ENCODE assay signal across 8 cellular contexts in genomic region chr14:24430682-24431568, GRCh38. TPM values are rescaled to one million over a fixed set of nuclear protein-coding genes. Genes with fewer than 3 reads are reported as not detected.
A peak's percentile ranks its signal among the peaks of the same experiment; 100 is the strongest.
DNase-seq lines count a peak whose midpoint lies in the region; ATAC-seq and TF ChIP-seq lines count a peak whose summit lies in the region.

No MANE protein-coding gene starts in this region.

- H3K27me3 ChIP-seq in mononuclear cell (ENCODE audit: insufficient read depth, low read length) (no peaks in the 10 kb centered on the region), stomach smooth muscle (ENCODE audit: control insufficient read depth in 1 of 2, insufficient read depth in 2 of 2, low read length in 2 of 2) (no peaks in the 10 kb centered on the region)

- H3K4me1 ChIP-seq in mononuclear cell (ENCODE audit: insufficient read depth, low read length) (peaks cover 48% of the 10 kb centered on the region), stomach smooth muscle (ENCODE audit: control insufficient read depth, insufficient read depth, low read length) (peaks cover 39% of the 10 kb centered on the region)

- TF ChIP-seq CTCF in GM10248 (IDR thresholded peaks at IDR 0.05; ENCODE audit: control extremely low read depth, extremely low read depth, low read depth, missing control alignments): no peak

- peak overlapping the region; percentile 82 for H3K4me3 Mint-ChIP-seq in dendritic cell treated with granulocyte-macrophage colony-stimulating factor and Interleukin-4, amounts not matched to agents 40 ng/mL and 50 ng/mL, for 4 days

- peaks cover 7% of the 10 kb centered on the region for H3K27me3 Mint-ChIP-seq in dendritic cell treated with granulocyte-macrophage colony-stimulating factor and Interleukin-4, amounts not matched to agents 40 ng/mL and 50 ng/mL, for 4 days

- H3K9me3 ChIP-seq in mononuclear cell (ENCODE audit: low read depth, low read length): no peaks in the 10 kb centered on the region
- H3K9me3 ChIP-seq in stomach smooth muscle (ENCODE audit: control insufficient read depth in 2 of 2, low read length in 2 of 2): no peaks in the 10 kb centered on the region

- POLR2A ChIA-PET in GM10248 (lab: Yijun Ruan, JAX): interaction anchor here (0.6 to 2.5 kb wide), 10 partner anchors 11 to 189 kb away, joined by 3 to 12 read pairs (median 6); partner anchors contain the start of genes SDR39U1 and TINF2

- peaks cover 62% of the 10 kb centered on the region for H3K36me3 Mint-ChIP-seq in dendritic cell treated with granulocyte-macrophage colony-stimulating factor and Interleukin-4, amounts not matched to agents 40 ng/mL and 50 ng/mL, for 4 days (ENCODE audit: low read depth)

- peak overlapping the region; percentile 99 for H3K27ac ChIP-seq in stomach smooth muscle (ENCODE audit: low read length)

- H3K9ac ChIP-seq in stomach smooth muscle (ENCODE audit: low read length in 2 of 2): peak overlapping the region; percentile 97 to 99

- CTCF ChIA-PET in GM10248 (lab: Yijun Ruan, JAX): interaction anchor here (0.6 to 10.2 kb wide), 51 partner anchors 8 to 842 kb away, joined by 3 to 629 read pairs (median 5); partner anchors contain the start of genes ADCY4, CIDEB, DHRS1 and LTB4R

- H3K36me3 ChIP-seq in stomach smooth muscle (ENCODE audit: control insufficient read depth in 2 of 2, insufficient read depth in 2 of 2, low read length in 2 of 2): peaks cover 25% of the 10 kb centered on the region in 2 donors

- DNase-seq in GM10248 (ENCODE audit: extremely low spot score): peak; percentile 77
- DNase-seq in activated CD4-positive, CD25-positive, alpha-beta regulatory T cell (lab: John Stamatoyannopoulos, UW): peak in 3 of 4 experiments; percentile 22 to 46 (median 41)
- DNase-seq in SK-N-DZ (ENCODE audit: low spot score): no peak

- H3K4me3 ChIP-seq in mononuclear cell (ENCODE audit: low read length) (peak overlapping the region; percentile 84), stomach smooth muscle (ENCODE audit: low read length in 2 of 2) (peak overlapping the region; percentile 90 to 96)

- intact Hi-C loops in dendritic cell treated with granulocyte-macrophage colony-stimulating factor and Interleukin-4, amounts not matched to agents 40 ng/mL and 50 ng/mL, for 4 days (cut with micrococcal nuclease): loop anchor here (2.0 kb wide), 2 partner anchors 64 to 188 kb away; partner anchors contain the start of gene TINF2

- peak overlapping the region; percentile 97 for H3K27ac Mint-ChIP-seq in dendritic cell treated with granulocyte-macrophage colony-stimulating factor and Interleukin-4, amounts not matched to agents 40 ng/mL and 50 ng/mL, for 4 days

- no peaks in the 10 kb centered on the region for H3K9me3 Mint-ChIP-seq in dendritic cell treated with granulocyte-macrophage colony-stimulating factor and Interleukin-4, amounts not matched to agents 40 ng/mL and 50 ng/mL, for 4 days

- H3K4me1 Mint-ChIP-seq in dendritic cell treated with granulocyte-macrophage colony-stimulating factor and Interleukin-4, amounts not matched to agents 40 ng/mL and 50 ng/mL, for 4 days (ENCODE audit: low read depth): peaks cover 70% of the 10 kb centered on the region

- ATAC-seq in HG02938 (IDR thresholded peaks at IDR 0.05; ENCODE audit: unreplicated experiment) (peak; percentile 33), GM18519 (IDR thresholded peaks at IDR 0.05; ENCODE audit: low FRiP score, unreplicated experiment) (no peak)

RNA-seq across cellular contexts. Expression of gene KHNYN, which starts 1.2 kb away (rescaled TPM):
- total RNA-seq in mononuclear cell: 148 TPM
- polyA plus RNA-seq in SK-N-DZ (2014; cell fraction: cytosol; rRNA removed): 19.1 and 21.1 TPM in 2 replicates
- polyA plus RNA-seq in SK-N-DZ (2014; cell fraction: nucleus; rRNA removed): 30.5 and 42.2 TPM in 2 replicates

RNA-seq across cellular contexts. Expression of gene CBLN3, which starts 1.5 kb away (rescaled TPM):
- 0.84 TPM for total RNA-seq in mononuclear cell
- polyA plus RNA-seq in SK-N-DZ (2014; cell fraction: cytosol; rRNA removed): 0.08 and 0.56 TPM in 2 replicates
- 0.14 and 0.76 TPM in 2 replicates for polyA plus RNA-seq in SK-N-DZ (2014; cell fraction: nucleus; rRNA removed)

RNA-seq across cellular contexts. Expression of gene SDR39U1, which starts 11.7 kb away (rescaled TPM):
- total RNA-seq in mononuclear cell: 21.6 TPM
- 29.1 and 47.6 TPM in 2 replicates for polyA plus RNA-seq in SK-N-DZ (2014; cell fraction: cytosol; rRNA removed)
- 162 and 252 TPM in 2 replicates for polyA plus RNA-seq in SK-N-DZ (2014; cell fraction: nucleus; rRNA removed)

RNA-seq across cellular contexts. Expression of gene NYNRIN, which starts 32.1 kb away (rescaled TPM):
- total RNA-seq in mononuclear cell: under 0.01 TPM
- 9.4 and 12.4 TPM in 2 replicates for polyA plus RNA-seq in SK-N-DZ (2014; cell fraction: cytosol; rRNA removed)
- polyA plus RNA-seq in SK-N-DZ (2014; cell fraction: nucleus; rRNA removed): 10.9 and 23.4 TPM in 2 replicates
